15 cellular contexts compared by ENCODE assay signal in genomic region chr1:156854634-156855033, GRCh38. TPM values are rescaled to one million over a fixed set of nuclear protein-coding genes. Genes with fewer than 3 reads are reported as not detected.
DNase-seq lines count a peak whose midpoint lies in the region; TF ChIP-seq lines count a peak whose summit lies in the region.
"Had no signal": no experiment of that assay in that cellular context is flagged by ENCODE, and none has a peak within 500 bp of the region (broad histone marks: within the 10 kb centered on the region; RNA-seq: fewer than 3 reads in every experiment).

No MANE protein-coding gene starts in this region.

- no TSS peak for BruUV-seq in OCI-LY7 (replicated peaks; lab: Mats Ljungman, UMichigan)

- H3K4me3 ChIP-seq in BJ (ENCODE audit: low read depth, low read length) (no peak overlapping the region), choroid plexus epithelial cell (ENCODE audit: low read depth, low read length) (no peak overlapping the region), osteoblast (ENCODE audit: insufficient read depth, low read length) (no peak overlapping the region), OCI-LY7 (ENCODE audit: low read depth, low read length, poor library complexity, severe bottlenecking) (no peak overlapping the region), ovary (no peak overlapping the region)
- H3K4me3 ChIP-seq: GM23338 had no signal

- H3K9me2 ChIP-seq in OCI-LY7 (ENCODE audit: insufficient read depth, low read length), result no peaks in the 10 kb centered on the region

- no peak overlapping the region for H3K4me3 Mint-ChIP-seq in HFFc6
- H3K4me3 Mint-ChIP-seq: GM23338 had no signal

- no peaks in the 10 kb centered on the region for H3K36me3 Mint-ChIP-seq in HFFc6 (ENCODE audit: low read depth)

- H3K9me3 Mint-ChIP-seq in HFFc6, result no peaks in the 10 kb centered on the region
- H3K9me3 Mint-ChIP-seq: GM23338 had no signal

- DNase-seq in BJ (ENCODE audit: low read depth), result no peak
- no peak for DNase-seq in HFFc6
- no peak for DNase-seq in choroid plexus epithelial cell (ENCODE audit: low read depth)
- peak; percentile 86 for DNase-seq in osteoblast (ENCODE audit: insufficient read length, low spot score, missing footprints)
- no peak for DNase-seq in activated T-cell treated with anti-CD3 and anti-CD28 coated beads, Interleukin-2, amount 50 U/mL, for 1 hour
- no peak for DNase-seq in OCI-LY7 (ENCODE audit: low spot score)
- DNase-seq in ovary, result no peak
- DNase-seq: AML-193, DMS153, GDM1, NCI-H1694 treated with DMSO at 0.1 percent for 48 hours, NCI-H226, NCI-H524 had no signal

- H2AFZ ChIP-seq in osteoblast (ENCODE audit: low read length), result no peak overlapping the region
- H2AFZ ChIP-seq in OCI-LY7 (ENCODE audit: low read length), result no peak overlapping the region
- H2AFZ ChIP-seq: GM23338 had no signal

- POLR2A ChIA-PET in BJ (lab: Charles Lee) (no interaction called here), OCI-LY7 (lab: Charles Lee) (interaction anchor here (0.6 to 0.7 kb wide), 2 partner anchors 58 to 136 kb away, joined by 3 to 4 read pairs; no protein-coding TSS in a partner anchor)

- intact Hi-C loops in OCI-LY7 (cut with micrococcal nuclease; ENCODE audit: unreplicated experiment), result no loop called here
- intact Hi-C loops in ovary (cut with DNase I), result loop anchor here in 1 of 4 donors (10.0 kb wide), 1 partner anchor 60 kb away; no protein-coding TSS in a partner anchor

- H3K27ac ChIP-seq in osteoblast (ENCODE audit: low read depth, low read length) (no peak overlapping the region), OCI-LY7 (ENCODE audit: low read depth, low read length, poor library complexity, severe bottlenecking) (no peak overlapping the region), ovary (no peak overlapping the region)

- H3K27ac Mint-ChIP-seq in HFFc6, result no peak overlapping the region
- H3K27ac Mint-ChIP-seq: GM23338 had no signal

- no peak for TF ChIP-seq POLR2A in ovary (IDR thresholded peaks at IDR 0.05)

- H3K9me3 ChIP-seq in osteoblast (ENCODE audit: low read depth, low read length) (no peaks in the 10 kb centered on the region), OCI-LY7 (ENCODE audit: low read length) (no peaks in the 10 kb centered on the region), ovary (no peaks in the 10 kb centered on the region)

- 39 to 72% (median 53%) methylated on average over 3 of the region's 3 CpGs for WGBS in ovary, 3 donors

- TF ChIP-seq CTCF in BJ (IDR thresholded peaks at IDR 0.05; ENCODE audit: insufficient read depth, low read depth, low read length) (peak; percentile 6; the same call in 1 of the 2 replicates), HFFc6 (IDR thresholded peaks at IDR 0.05) (peak; percentile 27; the same call in 1 of the 2 replicates), choroid plexus epithelial cell (conservative IDR thresholded peaks at IDR 0.05; ENCODE audit: low read depth, low read length) (peak; percentile 19), osteoblast (IDR thresholded peaks at IDR 0.05; ENCODE audit: extremely low read depth, low read depth, low read length) (no peak), OCI-LY7 (conservative IDR thresholded peaks at IDR 0.05; ENCODE audit: low read length) (no peak), ovary (IDR thresholded peaks at IDR 0.05) (no peak)

- CTCF ChIA-PET in BJ (lab: Yijun Ruan, JAX) (interaction anchor here (0.7 to 11.9 kb wide), 7 partner anchors 8 to 165 kb away, joined by 3 to 174 read pairs (median 3); no protein-coding TSS in a partner anchor), OCI-LY7 (lab: Charles Lee; ENCODE audit: unreplicated experiment) (no interaction called here)

- H3K4me2 ChIP-seq in osteoblast (ENCODE audit: insufficient read depth, low read length) (no peak overlapping the region), OCI-LY7 (ENCODE audit: low read length) (no peak overlapping the region)
- H3K4me2 ChIP-seq: GM23338 had no signal

- H3K4me1 Mint-ChIP-seq in HFFc6 (ENCODE audit: low read depth), result peaks cover 6% of the 10 kb centered on the region

- H4K20me1 ChIP-seq in osteoblast (ENCODE audit: insufficient read depth, low read length), result no peaks in the 10 kb centered on the region
- no peaks in the 10 kb centered on the region for H4K20me1 ChIP-seq in OCI-LY7 (ENCODE audit: insufficient read depth, low read length)

- H3K4me1 ChIP-seq in osteoblast (ENCODE audit: insufficient read depth, low read length), result peaks cover 6% of the 10 kb centered on the region
- H3K4me1 ChIP-seq in OCI-LY7 (ENCODE audit: insufficient read depth, low read length, poor library complexity, severe bottlenecking), result no peaks in the 10 kb centered on the region
- peaks cover 7% of the 10 kb centered on the region for H3K4me1 ChIP-seq in ovary (ENCODE audit: insufficient read depth)

- no peaks in the 10 kb centered on the region for H3K36me3 ChIP-seq in BJ (ENCODE audit: control insufficient read depth, insufficient read depth, low read length)
- H3K36me3 ChIP-seq in osteoblast (ENCODE audit: insufficient read depth, low read length), result no peaks in the 10 kb centered on the region
- H3K36me3 ChIP-seq in OCI-LY7 (ENCODE audit: insufficient read depth, low read length), result no peaks in the 10 kb centered on the region
- H3K36me3 ChIP-seq in ovary, result no peaks in the 10 kb centered on the region

- H3K27me3 ChIP-seq in BJ (ENCODE audit: control insufficient read depth, insufficient read depth, low read length), result peaks cover 41% of the 10 kb centered on the region
- peaks cover 33% of the 10 kb centered on the region for H3K27me3 ChIP-seq in osteoblast (ENCODE audit: insufficient read depth, low read length)
- no peaks in the 10 kb centered on the region for H3K27me3 ChIP-seq in ovary

- no peak for TF ChIP-seq EP300 in ovary (IDR thresholded peaks at IDR 0.05)

- H3K79me2 ChIP-seq in osteoblast (ENCODE audit: insufficient read depth, low read length) (no peaks in the 10 kb centered on the region), OCI-LY7 (ENCODE audit: insufficient read depth, low read depth, low read length) (no peaks in the 10 kb centered on the region)

- H3K27me3 Mint-ChIP-seq in HFFc6 (ENCODE audit: insufficient read depth), result peaks cover 46% of the 10 kb centered on the region

RNA-seq across cellular contexts. Expression of gene INSRR, which starts 4.3 kb away (rescaled TPM):
- polyA plus RNA-seq in BJ (2011; rRNA removed) (not detected in 2 replicates), ovary (under 1 TPM in 1 of 2 donors, not detected in 1; 0.02 TPM)
- not detected in 2 replicates for polyA minus RNA-seq in BJ (2011; rRNA and poly(A)+ RNA removed)
- total RNA-seq in HFFc6 (2021; fragmentation: NEBNext Ultra II Directional; extraction: Animal tissue kit (Norgen Biotek cat#: 25700)), result not detected
- total RNA-seq in osteoblast (0.29 and 0.36 TPM in 2 replicates), OCI-LY7 (2022) (not detected in 2 replicates), ovary (under 1 TPM in 1 of 7 donors, not detected in 6; 0.15 TPM)
- not detected in 2 replicates for total RNA-seq in OCI-LY7 (2014; rRNA removed; shearing (Covaris generic))
- total RNA-seq: Daoy, GM23338 had no signal
- polyA plus RNA-seq: GM23338 had no signal

RNA-seq across cellular contexts. Expression of gene NTRK1, which starts 6.0 kb away (rescaled TPM):
- polyA plus RNA-seq in BJ (2011; rRNA removed) (0.02 TPM in 1 of 2 replicates, not detected in the other), ovary (under 1 TPM in 1 of 2 donors, not detected in 1; 0.11 TPM)
- not detected in 2 replicates for polyA minus RNA-seq in BJ (2011; rRNA and poly(A)+ RNA removed)
- total RNA-seq in HFFc6 (2021; fragmentation: NEBNext Ultra II Directional; extraction: Animal tissue kit (Norgen Biotek cat#: 25700)), result under 1 TPM in 1 of 6 experiments, not detected in 5; 0.10 TPM
- total RNA-seq in osteoblast (0.36 and 0.88 TPM in 2 replicates), OCI-LY7 (2022) (not detected in 2 replicates), ovary (under 1 TPM in 4 of 7 donors, not detected in 3; 0.34 to 0.92 (median 0.41) TPM)
- not detected in 2 replicates for total RNA-seq in OCI-LY7 (2014; rRNA removed; shearing (Covaris generic))

RNA-seq across cellular contexts. Expression of gene SH2D2A, which starts 38.0 kb away (rescaled TPM):
- polyA plus RNA-seq in BJ (2011; rRNA removed), result 0.17 TPM in 1 of 2 replicates, not detected in the other
- 0.36 TPM in 1 of 2 replicates, not detected in the other for polyA minus RNA-seq in BJ (2011; rRNA and poly(A)+ RNA removed)
- total RNA-seq in HFFc6 (2021; fragmentation: NEBNext Ultra II Directional; extraction: Animal tissue kit (Norgen Biotek cat#: 25700)), result under 1 TPM in 2 of 6 experiments, not detected in 4; 0.09 to 0.17 TPM
- total RNA-seq in osteoblast, result 0.29 and 0.36 TPM in 2 replicates
- 5.5 and 5.8 TPM in 2 replicates for total RNA-seq in OCI-LY7 (2014; rRNA removed; shearing (Covaris generic))
- total RNA-seq in OCI-LY7 (2022), result 2.1 and 2.2 TPM in 2 replicates
- total RNA-seq in ovary, result 1 to 10 TPM in 4 of 7 donors, under 1 TPM in 3; 0.40 to 2.8 (median 1.4) TPM
- polyA plus RNA-seq in ovary, result under 1 TPM; 0.19 to 0.65 TPM

RNA-seq across cellular contexts. Expression of gene PEAR1, which starts 38.9 kb away (rescaled TPM):
- 25.0 and 50.4 TPM in 2 replicates for polyA plus RNA-seq in BJ (2011; rRNA removed)
- polyA minus RNA-seq in BJ (2011; rRNA and poly(A)+ RNA removed), result 15.8 and 21.9 TPM in 2 replicates
- 10 to 100 TPM in 4 of 6 experiments, 1 to 10 TPM in 2; 3.2 to 23.6 (median 20.2) TPM for total RNA-seq in HFFc6 (2021; fragmentation: NEBNext Ultra II Directional; extraction: Animal tissue kit (Norgen Biotek cat#: 25700))
- total RNA-seq in osteoblast, result 17.0 and 21.2 TPM in 2 replicates
- total RNA-seq in OCI-LY7 (2014; rRNA removed; shearing (Covaris generic)), result not detected in 2 replicates
- total RNA-seq in OCI-LY7 (2022), result not detected in 2 replicates
- total RNA-seq in ovary, result 10 to 100 TPM in 5 of 7 donors, 1 to 10 TPM in 2; 4.3 to 20.2 (median 12.3) TPM
- polyA plus RNA-seq in ovary, result 10 to 100 TPM; 13.7 to 21.2 TPM

Comparison
In these comparisons a context has a peak if more than half of its experiments do, and no peak if none do; other contexts are left out.
1. CTCF ChIP-seq: peak in BJ (single experiment), HFFc6 (single experiment) and choroid plexus epithelial cell (single experiment); none in osteoblast (single experiment), OCI-LY7 (single experiment) and ovary (0 of 3).